In genomic region chr10:122435212-122435827, GRCh38 we compare ENCODE assay signal across 8 cellular contexts. TPM values are rescaled to one million over a fixed set of nuclear protein-coding genes. Genes with fewer than 3 reads are reported as not detected.
DNase-seq lines count a peak whose midpoint lies in the region; ATAC-seq and TF ChIP-seq lines count a peak whose summit lies in the region.

No MANE protein-coding gene starts in this region.

- H3K27ac ChIP-seq in body of pancreas = no peak overlapping the region

- H3K9me3 ChIP-seq in body of pancreas = no peaks in the 10 kb centered on the region

- ATAC-seq in body of pancreas = peak; percentile 48
- ATAC-seq in HG03565 (IDR thresholded peaks at IDR 0.05; ENCODE audit: unreplicated experiment) = no peak
- ATAC-seq in HG03095 (IDR thresholded peaks at IDR 0.05; ENCODE audit: unreplicated experiment) = no peak
- ATAC-seq in HG02588 (IDR thresholded peaks at IDR 0.05; ENCODE audit: unreplicated experiment) = no peak

- no peak for TF ChIP-seq POLR2A in body of pancreas (IDR thresholded peaks at IDR 0.05)

- H3K36me3 ChIP-seq in body of pancreas (replicated peaks in 1 of 2; ENCODE audit: insufficient read depth in 1 of 2, low read depth in 2 of 2) (peaks cover 0 to 5% of the 10 kb centered on the region in 2 donors), kidney epithelial cell (ENCODE audit: control insufficient read depth, insufficient read depth, low read length) (peaks cover 2% of the 10 kb centered on the region)

- no peaks in the 10 kb centered on the region for H3K27me3 ChIP-seq in body of pancreas
- no peaks in the 10 kb centered on the region for H3K27me3 ChIP-seq in kidney epithelial cell (ENCODE audit: control insufficient read depth, insufficient read depth, low read length)

- intact Hi-C loops in body of pancreas (cut with DNase I) = loop anchor here (5.0 kb wide), 1 partner anchor 138 kb away; no protein-coding TSS in a partner anchor

- TF ChIP-seq CTCF in body of pancreas (IDR thresholded peaks at IDR 0.05) (peak; percentile 23 to 78 (median 72)), kidney epithelial cell (IDR thresholded peaks at IDR 0.05; ENCODE audit: insufficient read depth, low read length, poor library complexity, severe bottlenecking) (peak; percentile 32)

- H3K4me3 ChIP-seq in body of pancreas (no peak overlapping the region), kidney epithelial cell (ENCODE audit: low read depth, low read length) (no peak overlapping the region)

- 29 to 31% methylated on average over 3 of the region's 3 CpGs for WGBS in body of pancreas, 2 donors

- DNase-seq in DMS153 treated with DMSO at 0.1 percent for 48 hours (lab: John Stamatoyannopoulos, UW; ENCODE audit: unreplicated experiment) = peak; percentile 18
- DNase-seq in DMS153 (lab: John Stamatoyannopoulos, UW) = no peak
- peak; percentile 4 for DNase-seq in NCI-H2107 treated with DMSO at 0.1 percent for 48 hours (lab: John Stamatoyannopoulos, UW; ENCODE audit: unreplicated experiment)
- DNase-seq in body of pancreas = no peak
- no peak for DNase-seq in kidney epithelial cell (ENCODE audit: low read depth)

- no peaks in the 10 kb centered on the region for H3K4me1 ChIP-seq in body of pancreas

RNA-seq across cellular contexts. Expression of gene ARMS2, which starts 19.1 kb away (rescaled TPM):
- total RNA-seq in body of pancreas (not detected), kidney epithelial cell (not detected in 2 replicates)

RNA-seq across cellular contexts. Expression of gene HTRA1, which starts 26.0 kb away (rescaled TPM):
- 10 to 100 TPM; 29.3 to 36.6 TPM for total RNA-seq in body of pancreas
- 110 and 125 TPM in 2 replicates for total RNA-seq in kidney epithelial cell

Comparison
In these comparisons a context has a peak if more than half of its experiments do, and no peak if none do; other contexts are left out.
1. DNase-seq: peak in DMS153 treated with DMSO at 0.1 percent for 48 hours (single experiment) and NCI-H2107 treated with DMSO at 0.1 percent for 48 hours (single experiment); none in DMS153 (single experiment), body of pancreas (0 of 4) and kidney epithelial cell (single experiment).